Comparison of ENCODE assay signal across 9 cellular contexts in genomic region chr3:193452338-193452737, GRCh38.
DNase-seq lines count a peak whose midpoint lies in the region; ATAC-seq and TF ChIP-seq lines count a peak whose summit lies in the region.
"Had no signal": no experiment of that assay in that cellular context is flagged by ENCODE, and none has a peak within 500 bp of the region (broad histone marks: within the 10 kb centered on the region; RNA-seq: fewer than 3 reads in every experiment).

No MANE protein-coding gene starts in this region.

- H3K9me3 ChIP-seq in SK-N-SH (no peaks in the 10 kb centered on the region), mammary epithelial cell (replicated peaks; ENCODE audit: insufficient read depth, low read length) (no peaks in the 10 kb centered on the region), parathyroid adenoma (ENCODE audit: control insufficient read depth, low read length) (no peaks in the 10 kb centered on the region)

- H3K27me3 ChIP-seq in SK-N-SH (ENCODE audit: insufficient read depth), result no peaks in the 10 kb centered on the region
- H3K27me3 ChIP-seq in mammary epithelial cell (ENCODE audit: insufficient read depth, low read length), result peaks cover 3% of the 10 kb centered on the region
- no peaks in the 10 kb centered on the region for H3K27me3 ChIP-seq in parathyroid adenoma (ENCODE audit: control insufficient read depth, insufficient read depth, low read length)

- POLR2A ChIA-PET in SK-N-SH (lab: Yijun Ruan, JAX), result no interaction called here

- no peaks in the 10 kb centered on the region for H3K36me3 ChIP-seq in SK-N-SH (replicated peaks in 1 of 2; ENCODE audit: control insufficient read depth in 1 of 2, insufficient read depth in 2 of 2, low read length in 1 of 2)
- no peaks in the 10 kb centered on the region for H3K36me3 ChIP-seq in mammary epithelial cell (ENCODE audit: insufficient read depth, low read length)
- H3K36me3 ChIP-seq in parathyroid adenoma (ENCODE audit: control insufficient read depth, insufficient read depth, low read length), result no peaks in the 10 kb centered on the region

- TF ChIP-seq EP300 in SK-N-SH (IDR thresholded peaks at IDR 0.05; ENCODE audit: borderline replicate concordance in 1 of 2, low read depth in 1 of 2, low read length in 1 of 2), result no peak

- CTCF ChIA-PET in SK-N-SH (lab: Yijun Ruan, JAX), result no interaction called here
- CTCF ChIA-PET in mammary epithelial cell (lab: Charles Lee; ENCODE audit: low non-redundant PET), result no interaction called here

- H3K4me1 ChIP-seq in SK-N-SH (ENCODE audit: control insufficient read depth in 1 of 2, insufficient read depth in 2 of 2, low read depth in 1 of 2, low read length in 1 of 2), result no peaks in the 10 kb centered on the region
- H3K4me1 ChIP-seq in mammary epithelial cell (ENCODE audit: insufficient read depth, low read length), result peaks cover 3% of the 10 kb centered on the region
- no peaks in the 10 kb centered on the region for H3K4me1 ChIP-seq in parathyroid adenoma

- H3K9ac ChIP-seq in SK-N-SH, result no peak overlapping the region
- H3K9ac ChIP-seq in mammary epithelial cell (ENCODE audit: insufficient read depth, low read length), result no peak overlapping the region
- H3K9ac ChIP-seq in parathyroid adenoma, result no peak overlapping the region

- dilution Hi-C loops in mammary epithelial cell (cut with HindIII; ENCODE audit: low sequenced_read_pairs), result no loop called here

- ATAC-seq in SK-N-SH treated with all-trans-retinoic acid at 6 μM for 48 hours (no peak), GM18867 (IDR thresholded peaks at IDR 0.05; ENCODE audit: unreplicated experiment) (no peak), GM19467 (IDR thresholded peaks at IDR 0.05; ENCODE audit: unreplicated experiment) (no peak)
- ATAC-seq: sciatic nerve had no signal

- no peaks in the 10 kb centered on the region for H3F3A ChIP-seq in SK-N-SH (replicated peaks; ENCODE audit: insufficient read depth)

- TF ChIP-seq CTCF in SK-N-SH (IDR thresholded peaks at IDR 0.05), result peak; percentile 42
- peak; percentile 13 to 56 for TF ChIP-seq CTCF in mammary epithelial cell (conservative IDR thresholded peaks at IDR 0.05 in 1 of 2, IDR thresholded peaks at IDR 0.05 in 1 of 2; ENCODE audit: extremely low read depth in 1 of 2, insufficient read depth in 1 of 2, low read depth in 1 of 2, low read length in 2 of 2)
- peak; percentile 27 for TF ChIP-seq CTCF in parathyroid adenoma (IDR thresholded peaks at IDR 0.05)

- H3K4me2 ChIP-seq in SK-N-SH (no peak overlapping the region), mammary epithelial cell (ENCODE audit: insufficient read depth, low read depth, low read length) (no peak overlapping the region), parathyroid adenoma (ENCODE audit: low read length) (no peak overlapping the region)

- H3K27ac ChIP-seq in SK-N-SH (ENCODE audit: low read depth in 2 of 2, low read length in 1 of 2), result no peak overlapping the region
- no peak overlapping the region for H3K27ac ChIP-seq in mammary epithelial cell (ENCODE audit: insufficient read depth, low read depth, low read length)
- no peak overlapping the region for H3K27ac ChIP-seq in parathyroid adenoma

- in situ Hi-C loops in mammary epithelial cell (cut with MboI; ENCODE audit: low sequenced_read_pairs in 2 of 2), result loop anchor here in 1 of 2 donors (25.0 kb wide), 1 partner anchor 640 kb away; no protein-coding TSS in a partner anchor

- BruUV-seq in mammary epithelial cell (replicated peaks; lab: Mats Ljungman, UMichigan), result no TSS peak

- H4K20me1 ChIP-seq in SK-N-SH (ENCODE audit: insufficient read depth) (no peaks in the 10 kb centered on the region), mammary epithelial cell (ENCODE audit: insufficient read depth, low read length) (no peaks in the 10 kb centered on the region)

- H2AFZ ChIP-seq in SK-N-SH (ENCODE audit: low read depth), result no peak overlapping the region
- no peak overlapping the region for H2AFZ ChIP-seq in mammary epithelial cell (ENCODE audit: low read depth, low read length)
- H2AFZ ChIP-seq in parathyroid adenoma, result no peak overlapping the region

- H3K79me2 ChIP-seq in SK-N-SH (ENCODE audit: insufficient read depth) (no peaks in the 10 kb centered on the region), mammary epithelial cell (ENCODE audit: insufficient read depth, low read length) (no peaks in the 10 kb centered on the region), parathyroid adenoma (no peaks in the 10 kb centered on the region)

- DNase-seq in SK-N-SH (peak; percentile 3), NCI-H1092 treated with DMSO at 0.1 percent for 48 hours (lab: John Stamatoyannopoulos, UW) (peak; percentile 32), mammary epithelial cell (no peak), NCI-H226 (no peak)

- no peaks in the 10 kb centered on the region for H3K9me2 ChIP-seq in SK-N-SH

- no peak overlapping the region for H3K4me3 ChIP-seq in SK-N-SH (ENCODE audit: low read depth in 2 of 2, low read length in 1 of 2)
- no peak overlapping the region for H3K4me3 ChIP-seq in mammary epithelial cell (replicated peaks in 1 of 3; ENCODE audit: insufficient read depth in 1 of 3, low read depth in 2 of 3, low read length in 3 of 3)
- no peak overlapping the region for H3K4me3 ChIP-seq in parathyroid adenoma (ENCODE audit: low read depth, low read length)

- 0 out of 2 replicates have a peak, but pooled peaks have one; percentile 7 for TF ChIP-seq RAD21 in SK-N-SH (IDR thresholded peaks at IDR 0.05; ENCODE audit: low read length)

- intact Hi-C loops in mammary epithelial cell (cut with micrococcal nuclease), result loop anchor here (5.0 kb wide), 1 partner anchor 265 kb away; no protein-coding TSS in a partner anchor

TF ChIP-seq in SK-N-SH, 30 proteins besides CTCF, POLR2A, EP300 and RAD21 (continues in another document):
- TF ChIP-seq RXRA (IDR thresholded peaks at IDR 0.05; ENCODE audit: borderline replicate concordance, low read depth) (no peak), GABPA (IDR thresholded peaks at IDR 0.05; ENCODE audit: low read depth) (no peak), ELF1 (IDR thresholded peaks at IDR 0.05) (no peak), FOXM1 (IDR thresholded peaks at IDR 0.05; ENCODE audit: low read depth) (no peak), MAX (IDR thresholded peaks at IDR 0.05; ENCODE audit: low read depth) (no peak), RFX5 (IDR thresholded peaks at IDR 0.05; ENCODE audit: low read length) (no peak), USF2 (IDR thresholded peaks at IDR 0.05; ENCODE audit: borderline replicate concordance, low read depth, low read length) (no peak), PBX3 (IDR thresholded peaks at IDR 0.05) (no peak), YY1 (IDR thresholded peaks at IDR 0.05; ENCODE audit: low read depth) (no peak)

TF ChIP-seq in SK-N-SH treated with all-trans-retinoic acid at 6 μM for 48 hours, 23 proteins besides CTCF, POLR2A, EP300 and RAD21:
- TF ChIP-seq TCF4 (CRISPR knock-in tag; IDR thresholded peaks at IDR 0.05; ENCODE audit: borderline replicate concordance), result no peak
- TF ChIP-seq POU6F1 (CRISPR knock-in tag; IDR thresholded peaks at IDR 0.05; ENCODE audit: borderline replicate concordance, low read depth), result no peak
TF ChIP-seq in SK-N-SH treated with all-trans-retinoic acid at 6 μM for 48 hours: peak in this region for 0.

Comparison
In these comparisons a context has a peak if more than half of its experiments do, and no peak if none do; other contexts are left out.
1. DNase-seq: peak in SK-N-SH (single experiment) and NCI-H1092 treated with DMSO at 0.1 percent for 48 hours (single experiment); none in mammary epithelial cell (single experiment) and NCI-H226 (single experiment).
2. Peak in every context shown above with its lines, with median percentiles within 50 percentile points of each other: CTCF ChIP-seq.